ENCODE assay signal across 9 cellular contexts in the genomic region with DNA sequence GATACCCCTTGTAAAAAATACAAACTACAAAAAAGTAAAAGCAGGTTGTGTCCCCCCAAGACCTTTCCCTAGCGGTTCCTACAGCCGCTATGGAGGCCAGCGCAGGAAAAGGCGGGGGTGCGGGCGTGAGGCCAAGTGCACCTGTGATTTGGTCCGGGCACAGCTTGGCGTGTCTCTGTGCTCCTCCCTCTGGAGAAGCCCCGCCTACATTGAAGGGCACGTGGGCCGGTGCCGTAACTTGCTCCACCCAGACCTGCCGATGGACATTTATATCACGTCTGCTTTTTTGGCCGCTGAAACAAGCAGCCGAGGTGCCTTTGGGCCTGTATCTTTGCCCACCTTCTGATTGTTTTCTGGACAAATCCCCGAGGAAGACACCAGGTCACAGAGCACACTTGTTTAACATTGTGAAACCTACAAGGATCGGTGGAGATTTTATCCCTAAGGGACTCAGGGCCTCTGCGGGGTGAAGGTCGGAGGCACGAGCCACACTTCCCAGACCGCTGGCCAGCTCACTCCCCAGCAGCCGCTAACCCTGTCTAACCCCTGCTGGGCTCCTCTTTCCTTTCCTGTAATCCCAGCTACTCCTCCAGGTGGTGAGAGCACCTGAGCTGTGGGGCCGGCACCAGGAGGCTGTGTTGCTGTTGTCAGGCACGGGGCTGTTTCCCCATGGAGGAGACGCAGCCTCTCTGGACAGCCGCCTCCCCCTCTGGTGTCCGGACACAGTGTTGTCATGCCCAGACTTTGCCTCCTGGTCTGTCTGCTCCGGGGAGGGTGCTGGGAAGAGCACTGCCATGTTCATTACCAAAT. TPM values are rescaled to one million over a fixed set of nuclear protein-coding genes. Genes with fewer than 3 reads are reported as not detected.
DNase-seq lines count a peak whose midpoint lies in the region; ATAC-seq, FAIRE-seq and TF ChIP-seq lines count a peak whose summit lies in the region.
"Had no signal": no experiment of that assay in that cellular context is flagged by ENCODE, and none has a peak within 500 bp of the region (broad histone marks: within the 10 kb centered on the region; RNA-seq: fewer than 3 reads in every experiment).

No MANE protein-coding gene starts in this region.

- H3K27me3 ChIP-seq in gastroesophageal sphincter (no peaks in the 10 kb centered on the region), parathyroid adenoma (ENCODE audit: control insufficient read depth, insufficient read depth, low read length) (no peaks in the 10 kb centered on the region)

- no peak for TF ChIP-seq CTCF in GM13977 (IDR thresholded peaks at IDR 0.05; ENCODE audit: extremely low read depth, insufficient read depth, missing control alignments)
- TF ChIP-seq CTCF in gastroesophageal sphincter (IDR thresholded peaks at IDR 0.05): no peak
- no peak for TF ChIP-seq CTCF in parathyroid adenoma (IDR thresholded peaks at IDR 0.05)

- H3K4me2 ChIP-seq in parathyroid adenoma (ENCODE audit: low read length): peak overlapping the region; percentile 43

- H3K4me1 ChIP-seq in gastroesophageal sphincter: peaks cover 22 to 84% (median 59%) of the 10 kb centered on the region in 3 donors
- H3K4me1 ChIP-seq in parathyroid adenoma: peaks cover 25% of the 10 kb centered on the region

- no peaks in the 10 kb centered on the region for H3K79me2 ChIP-seq in parathyroid adenoma

- peak overlapping the region; percentile 91 for H2AFZ ChIP-seq in parathyroid adenoma

- H3K9me3 ChIP-seq in gastroesophageal sphincter (no peaks in the 10 kb centered on the region), parathyroid adenoma (ENCODE audit: control insufficient read depth, low read length) (no peaks in the 10 kb centered on the region)

- 43% methylated on average over 10 to 21 of the region's 29 CpGs for WGBS in gastroesophageal sphincter (ENCODE audit: low coverage in 1 of 2), 2 donors

- peak; percentile 54 for DNase-seq in GM13977 (ENCODE audit: low spot score)
- peak; percentile 63 for DNase-seq in NCI-H2171 treated with DMSO at 0.1 percent for 48 hours (lab: John Stamatoyannopoulos, UW)
- no peak for DNase-seq in GM19239 (ENCODE audit: insufficient read length, low spot score)
- DNase-seq in T1000 (lab: John Stamatoyannopoulos, UW): no peak
- DNase-seq in activated CD8-positive, alpha-beta memory T cell treated with anti-CD3 and anti-CD28 coated beads for 24 hours: no peak

- in situ Hi-C loops in GM13977 (cut with MboI; ENCODE audit: low pct_unique_long_range_greater_than_20kb, low sequenced_read_pairs, unreplicated experiment): no loop called here

- TF ChIP-seq EP300 in gastroesophageal sphincter (IDR thresholded peaks at IDR 0.05): no peak

- no peak for TF ChIP-seq POLR2A in gastroesophageal sphincter (IDR thresholded peaks at IDR 0.05)

- H3K4me3 ChIP-seq in gastroesophageal sphincter (peak overlapping the region in 1 of 2 donors; percentile 31), parathyroid adenoma (ENCODE audit: low read depth, low read length) (peak overlapping the region; percentile 40)
- H3K4me3 ChIP-seq: SK-N-MC had no signal

- H3K9ac ChIP-seq in parathyroid adenoma: no peak overlapping the region

- no peak for FAIRE-seq in GM19239 (lab: Jason Lieb, UNC)

- H3K36me3 ChIP-seq in gastroesophageal sphincter (no peaks in the 10 kb centered on the region), parathyroid adenoma (ENCODE audit: control insufficient read depth, insufficient read depth, low read length) (no peaks in the 10 kb centered on the region)

- H3K27ac ChIP-seq in gastroesophageal sphincter: peak overlapping the region; percentile 77 to 95 (median 94)
- peak overlapping the region; percentile 95 for H3K27ac ChIP-seq in parathyroid adenoma
- H3K27ac ChIP-seq: SK-N-MC had no signal

- no peak for ATAC-seq in gastroesophageal sphincter
- no peak for ATAC-seq in HG03457 (IDR thresholded peaks at IDR 0.05; ENCODE audit: unreplicated experiment)

RNA-seq across cellular contexts. Expression of gene INPP5A, which starts 18.8 kb away (rescaled TPM):
- 100 to 1,000 TPM; 111 to 288 (median 215) TPM for total RNA-seq in gastroesophageal sphincter

Comparison
In these comparisons a context has a peak if more than half of its experiments do, and no peak if none do; other contexts are left out.
1. DNase-seq: peak in GM13977 (single experiment) and NCI-H2171 treated with DMSO at 0.1 percent for 48 hours (single experiment); none in GM19239 (single experiment), T1000 (single experiment) and activated CD8-positive, alpha-beta memory T cell treated with anti-CD3 and anti-CD28 coated beads for 24 hours (single experiment).